Comparison of ENCODE assay signal across 14 cellular contexts in genomic region chr14:101229666-101230065, GRCh38.
"Had no signal": no experiment of that assay in that cellular context is flagged by ENCODE, and none has a peak within 500 bp of the region (broad histone marks: within the 10 kb centered on the region; RNA-seq: fewer than 3 reads in every experiment).

No MANE protein-coding gene starts in this region.

- H3K4me3 ChIP-seq: neural progenitor cell, thoracic aorta had no signal

- ATAC-seq: activated CD8-positive, alpha-beta T cell treated with anti-CD3 and anti-CD28 coated beads for 36 hours; stimulated activated effector memory CD8-positive, alpha-beta T cell treated with anti-CD3 and anti-CD28 coated beads, Interleukin-12 subunit alpha, Interleukin-12 subunit beta, amount 100 ng/mL, for 72 hours had no signal

- H3K27ac Mint-ChIP-seq: activated CD8-positive, alpha-beta T cell treated with anti-CD3 and anti-CD28 coated beads for 36 hours; activated T-helper 1 cell treated with anti-CD3 and anti-CD28 coated beads, Interleukin-12 subunit alpha, Interleukin-12 subunit beta, Interleukin-2, Interleukin-4 antibody, amounts not matched to agents 30 ng/mL and 10 ng/mL and 1 ng/mL, durations not matched to agents 14 hours and 24 hours and 36 hours; stimulated activated effector memory CD8-positive, alpha-beta T cell treated with anti-CD3 and anti-CD28 coated beads, Interleukin-12 subunit alpha, Interleukin-12 subunit beta, amount 100 ng/mL, for 72 hours; T-helper 1 cell treated with Interleukin-12 subunit alpha and Interleukin-12 subunit beta and Interleukin-4 antibody, amounts not matched to agents 30 μg/mL and 1 μg/mL, for 36 hours; WTC11 had no signal

- H3K36me3 Mint-ChIP-seq: neural progenitor cell; stimulated activated effector memory CD8-positive, alpha-beta T cell treated with anti-CD3 and anti-CD28 coated beads, Interleukin-12 subunit alpha, Interleukin-12 subunit beta, amount 100 ng/mL, for 72 hours; WTC11 had no signal

- H3K4me1 Mint-ChIP-seq: stimulated activated effector memory CD8-positive, alpha-beta T cell treated with anti-CD3 and anti-CD28 coated beads, Interleukin-12 subunit alpha, Interleukin-12 subunit beta, amount 100 ng/mL, for 72 hours had no signal

- H3K36me3 ChIP-seq: neural progenitor cell, thoracic aorta had no signal

- H3K4me2 ChIP-seq: neural progenitor cell had no signal

- H3K4me3 Mint-ChIP-seq: activated CD8-positive, alpha-beta T cell treated with anti-CD3 and anti-CD28 coated beads for 36 hours; activated T-helper 1 cell treated with anti-CD3 and anti-CD28 coated beads, Interleukin-12 subunit alpha, Interleukin-12 subunit beta, Interleukin-2, Interleukin-4 antibody, amounts not matched to agents 30 ng/mL and 10 ng/mL and 1 ng/mL, durations not matched to agents 14 hours and 24 hours and 36 hours; stimulated activated effector memory CD8-positive, alpha-beta T cell treated with anti-CD3 and anti-CD28 coated beads, Interleukin-12 subunit alpha, Interleukin-12 subunit beta, amount 100 ng/mL, for 72 hours; T-helper 1 cell treated with Interleukin-12 subunit alpha and Interleukin-12 subunit beta and Interleukin-4 antibody, amounts not matched to agents 30 μg/mL and 1 μg/mL, for 36 hours; WTC11 had no signal

- H3K27me3 Mint-ChIP-seq: activated CD8-positive, alpha-beta T cell treated with anti-CD3 and anti-CD28 coated beads for 36 hours had no signal

- H3K9me3 Mint-ChIP-seq: activated CD8-positive, alpha-beta T cell treated with anti-CD3 and anti-CD28 coated beads for 36 hours; activated T-helper 1 cell treated with anti-CD3 and anti-CD28 coated beads, Interleukin-12 subunit alpha, Interleukin-12 subunit beta, Interleukin-2, Interleukin-4 antibody, amounts not matched to agents 30 ng/mL and 10 ng/mL and 1 ng/mL, durations not matched to agents 14 hours and 24 hours and 36 hours; neural progenitor cell; stimulated activated effector memory CD8-positive, alpha-beta T cell treated with anti-CD3 and anti-CD28 coated beads, Interleukin-12 subunit alpha, Interleukin-12 subunit beta, amount 100 ng/mL, for 72 hours; T-helper 1 cell treated with Interleukin-12 subunit alpha and Interleukin-12 subunit beta and Interleukin-4 antibody, amounts not matched to agents 30 μg/mL and 1 μg/mL, for 36 hours; WTC11 had no signal

- H3K27me3 ChIP-seq: neural progenitor cell had no signal

- DNase-seq: activated CD4-positive, alpha-beta T cell treated with anti-CD3 and anti-CD28 coated beads for 4 hours; activated CD8-positive, alpha-beta T cell treated with anti-CD3 and anti-CD28 coated beads for 36 hours; activated naive CD4-positive, alpha-beta T cell; cerebellar nuclear complex; glutamatergic neuron; hypothalamus; kidney glomerular epithelial cell had no signal

- H3K9ac ChIP-seq: neural progenitor cell, parathyroid adenoma had no signal

- H3K27ac ChIP-seq: neural progenitor cell, parathyroid adenoma, thoracic aorta had no signal

- H2AFZ ChIP-seq: neural progenitor cell, parathyroid adenoma had no signal

- H3K4me1 ChIP-seq: parathyroid adenoma had no signal

- H3K9me3 ChIP-seq: thoracic aorta had no signal

- H3K79me2 ChIP-seq: parathyroid adenoma had no signal
